ENCODE assay signal across 1 cellular context in genomic region chr2:84878459-84878858, GRCh38.
A peak's percentile ranks its signal among the peaks of the same experiment; 100 is the strongest.
TF ChIP-seq lines count a peak whose summit lies in the region.

No MANE protein-coding gene starts in this region.

TF ChIP-seq in GM12878, 131 proteins besides CTCF, POLR2A, EP300 and RAD21:
- no peak for TF ChIP-seq IKZF2 (IDR thresholded peaks at IDR 0.05)
- TF ChIP-seq HDGF (IDR thresholded peaks at IDR 0.05): no peak
- no peak for TF ChIP-seq TARDBP (IDR thresholded peaks at IDR 0.05; ENCODE audit: borderline replicate concordance)
- TF ChIP-seq STAT3 (IDR thresholded peaks at IDR 0.05; ENCODE audit: low read depth, low read length): no peak
- TF ChIP-seq MEF2B (IDR thresholded peaks at IDR 0.05; ENCODE audit: partially characterized antibody, poor library complexity, severe bottlenecking): peak; percentile 51
- no peak for TF ChIP-seq ZSCAN29 (IDR thresholded peaks at IDR 0.05)
- TF ChIP-seq SIX5 (IDR thresholded peaks at IDR 0.05; ENCODE audit: low read depth, low read length, severe bottlenecking): no peak
- TF ChIP-seq ZNF384 (IDR thresholded peaks at IDR 0.05; ENCODE audit: borderline replicate concordance, low read depth, low read length): peak; percentile 42; the same call in 1 of the 2 replicates
- TF ChIP-seq TCF3 (IDR thresholded peaks at IDR 0.05; ENCODE audit: borderline replicate concordance, insufficient read depth, low read depth, low read length): no peak
- TF ChIP-seq PKNOX1 (IDR thresholded peaks at IDR 0.05): no peak
- no peak for TF ChIP-seq NFIC (IDR thresholded peaks at IDR 0.05; ENCODE audit: low read depth, low read length)
- TF ChIP-seq NBN (IDR thresholded peaks at IDR 0.05): 0 out of 2 replicates have a peak, but pooled peaks have one; percentile 24
- TF ChIP-seq IRF4 (IDR thresholded peaks at IDR 0.05; ENCODE audit: low read depth, low read length): no peak
- TF ChIP-seq YBX1 (IDR thresholded peaks at IDR 0.05): no peak
- TF ChIP-seq SMAD1 (IDR thresholded peaks at IDR 0.05; ENCODE audit: low read depth, partially characterized antibody): no peak
